10 cellular contexts compared by ENCODE assay signal in genomic region chr11:70111269-70112016, GRCh38. TPM values are rescaled to one million over a fixed set of nuclear protein-coding genes. Genes with fewer than 3 reads are reported as not detected.
A peak's percentile ranks its signal among the peaks of the same experiment; 100 is the strongest.
DNase-seq lines count a peak whose midpoint lies in the region; ATAC-seq, FAIRE-seq and TF ChIP-seq lines count a peak whose summit lies in the region.
"Had no signal": no experiment of that assay in that cellular context is flagged by ENCODE, and none has a peak within 500 bp of the region (broad histone marks: within the 10 kb centered on the region; RNA-seq: fewer than 3 reads in every experiment).

No MANE protein-coding gene starts in this region.

- no peak overlapping the region for H3K27ac ChIP-seq in MM.1S (ENCODE audit: low read length)

- H3K79me2 ChIP-seq in MM.1S (ENCODE audit: low read length) = no peaks in the 10 kb centered on the region

- H3K27me3 ChIP-seq in MM.1S (replicated peaks; ENCODE audit: insufficient read depth, low read length) = peaks cover 97% of the 10 kb centered on the region
- no peaks in the 10 kb centered on the region for H3K27me3 ChIP-seq in bronchial epithelial cell (ENCODE audit: control insufficient read depth, insufficient read depth, low read length)

- peaks cover 22% of the 10 kb centered on the region for H3K27me3 Mint-ChIP-seq in nephron progenitor cell (ENCODE audit: low read depth, poor library complexity)
- H3K27me3 Mint-ChIP-seq in natural killer cell treated with Interleukin-12 subunit alpha and Interleukin-12 subunit beta and Interleukin-15 and Interleukin-18, amount 100 ng/mL, for 72 hours = peaks cover 8 to 12% of the 10 kb centered on the region in 2 donors

- no peaks in the 10 kb centered on the region for H3K9me3 ChIP-seq in MM.1S (replicated peaks; ENCODE audit: insufficient read depth, low read length)

- DNase-seq in Caki2 (ENCODE audit: low read depth) (peak; percentile 49), MM.1S (no peak), bronchial epithelial cell (ENCODE audit: low read depth) (peak; percentile 5), nephron progenitor cell (peak; percentile 80), HUDEP-2 (lab: John Stamatoyannopoulos, UW; ENCODE audit: unreplicated experiment in 76 of 76) (no peak), nucleus accumbens (lab: John Stamatoyannopoulos, UW) (no peak)
- DNase-seq in natural killer cell treated with Interleukin-12 subunit alpha and Interleukin-12 subunit beta and Interleukin-15 and Interleukin-18, amount 100 ng/mL, for 72 hours (ENCODE audit: low spot score) = no peak
- DNase-seq: NCI-H1694 had no signal

- H3K4me1 Mint-ChIP-seq in nephron progenitor cell = peaks cover 55% of the 10 kb centered on the region
- no peaks in the 10 kb centered on the region for H3K4me1 Mint-ChIP-seq in natural killer cell treated with Interleukin-12 subunit alpha and Interleukin-12 subunit beta and Interleukin-15 and Interleukin-18, amount 100 ng/mL, for 72 hours (ENCODE audit: low read depth in 2 of 2)

- H3K4me1 ChIP-seq in MM.1S (ENCODE audit: low read length) = no peaks in the 10 kb centered on the region

- 0 out of 2 replicates have a peak overlapping the region, but pooled peaks have one; percentile 29 for H3K4me2 ChIP-seq in MM.1S (ENCODE audit: low read depth, low read length)

- H4K20me1 ChIP-seq in MM.1S (ENCODE audit: insufficient read depth, low read length) = no peaks in the 10 kb centered on the region

- no peaks in the 10 kb centered on the region for H3F3A ChIP-seq in MM.1S (ENCODE audit: insufficient read depth, low read length)

- H2AFZ ChIP-seq in MM.1S (ENCODE audit: low read length) = no peak overlapping the region

- no peaks in the 10 kb centered on the region for H3K36me3 ChIP-seq in MM.1S (replicated peaks; ENCODE audit: insufficient read depth, low read length)
- no peaks in the 10 kb centered on the region for H3K36me3 ChIP-seq in bronchial epithelial cell (ENCODE audit: control insufficient read depth, insufficient read depth, low read length)

- H3K4me3 ChIP-seq in MM.1S (ENCODE audit: low read length) (peak overlapping the region; percentile 27; the same call in 1 of the 2 replicates), bronchial epithelial cell (ENCODE audit: low read depth, low read length) (no peak overlapping the region)

- in situ Hi-C loops in Caki2 (cut with HindIII; ENCODE audit: low pct_unique_long_range_greater_than_20kb, low sequenced_read_pairs) = no loop called here

- H3K36me3 Mint-ChIP-seq in nephron progenitor cell (ENCODE audit: low read depth) = no peaks in the 10 kb centered on the region
- no peaks in the 10 kb centered on the region for H3K36me3 Mint-ChIP-seq in natural killer cell treated with Interleukin-12 subunit alpha and Interleukin-12 subunit beta and Interleukin-15 and Interleukin-18, amount 100 ng/mL, for 72 hours
- H3K36me3 Mint-ChIP-seq: activated naive CD8-positive, alpha-beta T cell had no signal

- H3K4me3 Mint-ChIP-seq in nephron progenitor cell = peak overlapping the region; percentile 66
- no peak overlapping the region for H3K4me3 Mint-ChIP-seq in natural killer cell treated with Interleukin-12 subunit alpha and Interleukin-12 subunit beta and Interleukin-15 and Interleukin-18, amount 100 ng/mL, for 72 hours
- H3K4me3 Mint-ChIP-seq: activated naive CD8-positive, alpha-beta T cell had no signal

- H3K9me3 Mint-ChIP-seq in nephron progenitor cell = no peaks in the 10 kb centered on the region
- no peaks in the 10 kb centered on the region for H3K9me3 Mint-ChIP-seq in natural killer cell treated with Interleukin-12 subunit alpha and Interleukin-12 subunit beta and Interleukin-15 and Interleukin-18, amount 100 ng/mL, for 72 hours

- FAIRE-seq in bronchial epithelial cell (lab: Jason Lieb, UNC) = no peak

- peak overlapping the region; percentile 81 for H3K27ac Mint-ChIP-seq in nephron progenitor cell
- no peak overlapping the region for H3K27ac Mint-ChIP-seq in natural killer cell treated with Interleukin-12 subunit alpha and Interleukin-12 subunit beta and Interleukin-15 and Interleukin-18, amount 100 ng/mL, for 72 hours
- H3K27ac Mint-ChIP-seq: activated naive CD8-positive, alpha-beta T cell had no signal

- TF ChIP-seq CTCF in MM.1S (IDR thresholded peaks at IDR 0.05; ENCODE audit: low read length) (no peak), bronchial epithelial cell (IDR thresholded peaks at IDR 0.05; ENCODE audit: insufficient read depth, low read length, severe bottlenecking) (no peak), nephron progenitor cell (IDR thresholded peaks at IDR 0.05) (no peak)

- H3K9ac ChIP-seq in MM.1S (ENCODE audit: low read length) = no peak overlapping the region

- no peak for ATAC-seq in HG03457 (IDR thresholded peaks at IDR 0.05; ENCODE audit: unreplicated experiment)
- ATAC-seq in natural killer cell treated with Interleukin-12 subunit alpha and Interleukin-12 subunit beta and Interleukin-15 and Interleukin-18, amount 100 ng/mL, for 72 hours = no peak

- H3K9me2 ChIP-seq in MM.1S (replicated peaks; ENCODE audit: insufficient read depth, low read length) = no peaks in the 10 kb centered on the region

RNA-seq across cellular contexts. Expression of gene ANO1, which starts 33.3 kb away (rescaled TPM):
- not detected in 2 replicates for total RNA-seq in Caki2 (2014; rRNA removed; shearing (Covaris generic); ENCODE audit: low replicate concordance)
- 1.3 and 1.4 TPM in 2 replicates for total RNA-seq in bronchial epithelial cell
- not detected for total RNA-seq in natural killer cell treated with Interleukin-12 subunit alpha and Interleukin-12 subunit beta and Interleukin-15 and Interleukin-18, amount 100 ng/mL, for 72 hours

Comparison
In these comparisons a context has a peak if more than half of its experiments do, and no peak if none do; other contexts are left out.
1. DNase-seq: peak in Caki2 (single experiment), bronchial epithelial cell (single experiment) and nephron progenitor cell (single experiment); none in MM.1S (single experiment), HUDEP-2 (0 of 76), natural killer cell treated with Interleukin-12 subunit alpha and Interleukin-12 subunit beta and Interleukin-15 and Interleukin-18, amount 100 ng/mL, for 72 hours (single experiment) and nucleus accumbens (0 of 56).